Comparison of ENCODE assay signal across 2 cellular contexts in the genomic region with DNA sequence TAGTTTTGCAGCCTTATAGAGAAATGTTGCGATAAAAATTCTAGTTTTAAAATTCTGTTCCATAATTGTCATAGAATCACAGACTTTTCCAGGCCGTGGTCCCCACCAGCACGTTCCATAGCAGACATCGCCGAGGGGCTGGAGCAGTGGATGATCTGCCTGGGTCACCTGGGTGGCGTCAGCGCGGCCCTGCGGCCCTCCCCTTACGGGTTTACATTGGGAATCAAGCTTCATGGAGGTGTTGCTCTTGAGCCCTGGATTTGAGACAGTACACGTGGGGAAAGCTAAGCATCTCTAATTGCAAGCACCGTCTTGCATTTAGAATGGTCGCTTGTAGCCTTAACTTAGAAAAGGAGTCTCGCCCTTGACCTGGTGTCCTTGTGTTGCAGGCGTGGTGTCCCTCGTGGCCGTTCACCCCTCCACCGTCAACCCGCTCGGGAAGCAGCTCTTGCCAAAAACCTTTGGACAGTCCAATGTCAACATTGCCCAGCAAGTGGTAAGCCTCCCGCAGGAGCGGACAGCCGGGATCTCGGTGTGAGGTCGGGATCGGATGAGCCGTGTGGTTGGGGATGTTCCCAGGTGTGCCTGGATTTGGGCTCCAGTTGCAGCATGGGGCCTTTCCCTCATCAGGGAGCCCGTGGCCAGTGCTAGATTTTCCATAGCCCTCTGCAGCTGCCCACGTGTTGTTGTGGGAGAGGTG.
A peak's percentile ranks its signal among the peaks of the same experiment; 100 is the strongest.
TF ChIP-seq lines count a peak whose summit lies in the region.

No MANE protein-coding gene starts in this region.

TF ChIP-seq in liver, 16 proteins besides CTCF, POLR2A, EP300 and RAD21:
- TF ChIP-seq, protein P1, sequence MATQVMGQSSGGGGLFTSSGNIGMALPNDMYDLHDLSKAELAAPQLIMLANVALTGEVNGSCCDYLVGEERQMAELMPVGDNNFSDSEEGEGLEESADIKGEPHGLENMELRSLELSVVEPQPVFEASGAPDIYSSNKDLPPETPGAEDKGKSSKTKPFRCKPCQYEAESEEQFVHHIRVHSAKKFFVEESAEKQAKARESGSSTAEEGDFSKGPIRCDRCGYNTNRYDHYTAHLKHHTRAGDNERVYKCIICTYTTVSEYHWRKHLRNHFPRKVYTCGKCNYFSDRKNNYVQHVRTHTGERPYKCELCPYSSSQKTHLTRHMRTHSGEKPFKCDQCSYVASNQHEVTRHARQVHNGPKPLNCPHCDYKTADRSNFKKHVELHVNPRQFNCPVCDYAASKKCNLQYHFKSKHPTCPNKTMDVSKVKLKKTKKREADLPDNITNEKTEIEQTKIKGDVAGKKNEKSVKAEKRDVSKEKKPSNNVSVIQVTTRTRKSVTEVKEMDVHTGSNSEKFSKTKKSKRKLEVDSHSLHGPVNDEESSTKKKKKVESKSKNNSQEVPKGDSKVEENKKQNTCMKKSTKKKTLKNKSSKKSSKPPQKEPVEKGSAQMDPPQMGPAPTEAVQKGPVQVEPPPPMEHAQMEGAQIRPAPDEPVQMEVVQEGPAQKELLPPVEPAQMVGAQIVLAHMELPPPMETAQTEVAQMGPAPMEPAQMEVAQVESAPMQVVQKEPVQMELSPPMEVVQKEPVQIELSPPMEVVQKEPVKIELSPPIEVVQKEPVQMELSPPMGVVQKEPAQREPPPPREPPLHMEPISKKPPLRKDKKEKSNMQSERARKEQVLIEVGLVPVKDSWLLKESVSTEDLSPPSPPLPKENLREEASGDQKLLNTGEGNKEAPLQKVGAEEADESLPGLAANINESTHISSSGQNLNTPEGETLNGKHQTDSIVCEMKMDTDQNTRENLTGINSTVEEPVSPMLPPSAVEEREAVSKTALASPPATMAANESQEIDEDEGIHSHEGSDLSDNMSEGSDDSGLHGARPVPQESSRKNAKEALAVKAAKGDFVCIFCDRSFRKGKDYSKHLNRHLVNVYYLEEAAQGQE (IDR thresholded peaks at IDR 0.05) = peak; percentile 75
- peak; percentile 50 for TF ChIP-seq NR2F2 (IDR thresholded peaks at IDR 0.05)
- peak; percentile 59 for TF ChIP-seq SP1 (IDR thresholded peaks at IDR 0.05)
- peak; percentile 78 to 87 for TF ChIP-seq RXRA (IDR thresholded peaks at IDR 0.05)
- TF ChIP-seq, protein P2, sequence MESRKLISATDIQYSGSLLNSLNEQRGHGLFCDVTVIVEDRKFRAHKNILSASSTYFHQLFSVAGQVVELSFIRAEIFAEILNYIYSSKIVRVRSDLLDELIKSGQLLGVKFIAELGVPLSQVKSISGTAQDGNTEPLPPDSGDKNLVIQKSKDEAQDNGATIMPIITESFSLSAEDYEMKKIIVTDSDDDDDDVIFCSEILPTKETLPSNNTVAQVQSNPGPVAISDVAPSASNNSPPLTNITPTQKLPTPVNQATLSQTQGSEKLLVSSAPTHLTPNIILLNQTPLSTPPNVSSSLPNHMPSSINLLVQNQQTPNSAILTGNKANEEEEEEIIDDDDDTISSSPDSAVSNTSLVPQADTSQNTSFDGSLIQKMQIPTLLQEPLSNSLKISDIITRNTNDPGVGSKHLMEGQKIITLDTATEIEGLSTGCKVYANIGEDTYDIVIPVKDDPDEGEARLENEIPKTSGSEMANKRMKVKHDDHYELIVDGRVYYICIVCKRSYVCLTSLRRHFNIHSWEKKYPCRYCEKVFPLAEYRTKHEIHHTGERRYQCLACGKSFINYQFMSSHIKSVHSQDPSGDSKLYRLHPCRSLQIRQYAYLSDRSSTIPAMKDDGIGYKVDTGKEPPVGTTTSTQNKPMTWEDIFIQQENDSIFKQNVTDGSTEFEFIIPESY (IDR thresholded peaks at IDR 0.05) = no peak
- TF ChIP-seq, protein P3, sequence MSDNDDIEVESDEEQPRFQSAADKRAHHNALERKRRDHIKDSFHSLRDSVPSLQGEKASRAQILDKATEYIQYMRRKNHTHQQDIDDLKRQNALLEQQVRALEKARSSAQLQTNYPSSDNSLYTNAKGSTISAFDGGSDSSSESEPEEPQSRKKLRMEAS (IDR thresholded peaks at IDR 0.05) = no peak
- TF ChIP-seq HNF4A (conservative IDR thresholded peaks at IDR 0.05) = peak; percentile 69 to 74

TF ChIP-seq in HepG2, 621 proteins besides CTCF, POLR2A, EP300 and RAD21:
- TF ChIP-seq MTF1 (CRISPR knock-in tag; IDR thresholded peaks at IDR 0.05) = no peak
- no peak for TF ChIP-seq ZNF383 (CRISPR knock-in tag; IDR thresholded peaks at IDR 0.05; ENCODE audit: borderline replicate concordance)
- TF ChIP-seq, protein P4, sequence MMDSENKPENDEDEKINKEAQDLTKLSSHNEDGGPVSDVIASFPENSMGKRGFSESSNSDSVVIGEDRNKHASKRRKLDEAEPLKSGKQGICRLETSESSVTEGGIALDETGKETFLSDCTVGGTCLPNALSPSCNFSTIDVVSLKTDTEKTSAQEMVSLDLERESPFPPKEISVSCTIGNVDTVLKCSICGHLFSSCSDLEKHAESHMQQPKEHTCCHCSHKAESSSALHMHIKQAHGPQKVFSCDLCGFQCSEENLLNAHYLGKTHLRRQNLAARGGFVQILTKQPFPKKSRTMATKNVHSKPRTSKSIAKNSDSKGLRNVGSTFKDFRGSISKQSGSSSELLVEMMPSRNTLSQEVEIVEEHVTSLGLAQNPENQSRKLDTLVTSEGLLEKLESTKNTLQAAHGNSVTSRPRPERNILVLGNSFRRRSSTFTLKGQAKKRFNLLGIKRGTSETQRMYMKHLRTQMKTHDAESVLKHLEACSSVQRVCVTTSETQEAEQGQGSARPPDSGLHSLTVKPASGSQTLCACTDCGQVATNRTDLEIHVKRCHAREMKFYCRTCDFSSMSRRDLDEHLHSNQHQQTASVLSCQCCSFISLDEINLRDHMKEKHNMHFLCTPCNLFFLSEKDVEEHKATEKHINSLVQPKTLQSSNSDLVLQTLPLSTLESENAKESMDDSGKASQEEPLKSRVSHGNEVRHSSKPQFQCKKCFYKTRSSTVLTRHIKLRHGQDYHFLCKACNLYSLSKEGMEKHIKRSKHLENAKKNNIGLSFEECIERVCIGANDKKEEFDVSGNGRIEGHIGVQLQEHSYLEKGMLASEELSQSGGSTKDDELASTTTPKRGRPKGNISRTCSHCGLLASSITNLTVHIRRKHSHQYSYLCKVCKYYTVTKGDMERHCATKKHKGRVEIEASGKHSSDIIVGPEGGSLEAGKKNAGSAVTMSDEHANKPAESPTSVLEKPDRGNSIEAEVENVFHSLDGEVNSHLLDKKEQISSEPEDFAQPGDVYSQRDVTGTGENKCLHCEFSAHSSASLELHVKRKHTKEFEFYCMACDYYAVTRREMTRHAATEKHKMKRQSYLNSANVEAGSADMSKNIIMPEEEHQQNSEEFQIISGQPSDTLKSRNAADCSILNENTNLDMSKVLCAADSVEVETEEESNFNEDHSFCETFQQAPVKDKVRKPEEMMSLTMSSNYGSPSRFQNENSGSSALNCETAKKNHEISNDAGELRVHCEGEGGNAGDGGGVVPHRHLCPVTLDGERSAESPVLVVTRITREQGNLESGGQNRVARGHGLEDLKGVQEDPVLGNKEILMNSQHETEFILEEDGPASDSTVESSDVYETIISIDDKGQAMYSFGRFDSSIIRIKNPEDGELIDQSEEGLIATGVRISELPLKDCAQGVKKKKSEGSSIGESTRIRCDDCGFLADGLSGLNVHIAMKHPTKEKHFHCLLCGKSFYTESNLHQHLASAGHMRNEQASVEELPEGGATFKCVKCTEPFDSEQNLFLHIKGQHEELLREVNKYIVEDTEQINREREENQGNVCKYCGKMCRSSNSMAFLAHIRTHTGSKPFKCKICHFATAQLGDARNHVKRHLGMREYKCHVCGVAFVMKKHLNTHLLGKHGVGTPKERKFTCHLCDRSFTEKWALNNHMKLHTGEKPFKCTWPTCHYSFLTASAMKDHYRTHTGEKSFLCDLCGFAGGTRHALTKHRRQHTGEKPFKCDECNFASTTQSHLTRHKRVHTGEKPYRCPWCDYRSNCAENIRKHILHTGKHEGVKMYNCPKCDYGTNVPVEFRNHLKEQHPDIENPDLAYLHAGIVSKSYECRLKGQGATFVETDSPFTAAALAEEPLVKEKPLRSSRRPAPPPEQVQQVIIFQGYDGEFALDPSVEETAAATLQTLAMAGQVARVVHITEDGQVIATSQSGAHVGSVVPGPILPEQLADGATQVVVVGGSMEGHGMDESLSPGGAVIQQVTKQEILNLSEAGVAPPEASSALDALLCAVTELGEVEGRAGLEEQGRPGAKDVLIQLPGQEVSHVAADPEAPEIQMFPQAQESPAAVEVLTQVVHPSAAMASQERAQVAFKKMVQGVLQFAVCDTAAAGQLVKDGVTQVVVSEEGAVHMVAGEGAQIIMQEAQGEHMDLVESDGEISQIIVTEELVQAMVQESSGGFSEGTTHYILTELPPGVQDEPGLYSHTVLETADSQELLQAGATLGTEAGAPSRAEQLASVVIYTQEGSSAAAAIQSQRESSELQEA (CRISPR knock-in tag; IDR thresholded peaks at IDR 0.05; ENCODE audit: not compliant biosample characterization) = no peak
- no peak for TF ChIP-seq MZF1 (CRISPR knock-in tag; IDR thresholded peaks at IDR 0.05; ENCODE audit: borderline replicate concordance)
- TF ChIP-seq, protein P5, sequence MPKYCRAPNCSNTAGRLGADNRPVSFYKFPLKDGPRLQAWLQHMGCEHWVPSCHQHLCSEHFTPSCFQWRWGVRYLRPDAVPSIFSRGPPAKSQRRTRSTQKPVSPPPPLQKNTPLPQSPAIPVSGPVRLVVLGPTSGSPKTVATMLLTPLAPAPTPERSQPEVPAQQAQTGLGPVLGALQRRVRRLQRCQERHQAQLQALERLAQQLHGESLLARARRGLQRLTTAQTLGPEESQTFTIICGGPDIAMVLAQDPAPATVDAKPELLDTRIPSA (CRISPR knock-in tag; IDR thresholded peaks at IDR 0.05; ENCODE audit: borderline replicate concordance) = no peak
- no peak for TF ChIP-seq TMF1 (CRISPR knock-in tag; IDR thresholded peaks at IDR 0.05; ENCODE audit: low read depth)
- TF ChIP-seq NR2F1 (CRISPR knock-in tag; IDR thresholded peaks at IDR 0.05) = no peak
- TF ChIP-seq ZMAT3 (CRISPR knock-in tag; conservative IDR thresholded peaks at IDR 0.05) = no peak
- TF ChIP-seq NFKB2 (CRISPR knock-in tag; IDR thresholded peaks at IDR 0.05; ENCODE audit: borderline replicate concordance) = no peak
- no peak for TF ChIP-seq ZNF460 (CRISPR knock-in tag; IDR thresholded peaks at IDR 0.05; ENCODE audit: borderline replicate concordance)
- TF ChIP-seq, protein P6, sequence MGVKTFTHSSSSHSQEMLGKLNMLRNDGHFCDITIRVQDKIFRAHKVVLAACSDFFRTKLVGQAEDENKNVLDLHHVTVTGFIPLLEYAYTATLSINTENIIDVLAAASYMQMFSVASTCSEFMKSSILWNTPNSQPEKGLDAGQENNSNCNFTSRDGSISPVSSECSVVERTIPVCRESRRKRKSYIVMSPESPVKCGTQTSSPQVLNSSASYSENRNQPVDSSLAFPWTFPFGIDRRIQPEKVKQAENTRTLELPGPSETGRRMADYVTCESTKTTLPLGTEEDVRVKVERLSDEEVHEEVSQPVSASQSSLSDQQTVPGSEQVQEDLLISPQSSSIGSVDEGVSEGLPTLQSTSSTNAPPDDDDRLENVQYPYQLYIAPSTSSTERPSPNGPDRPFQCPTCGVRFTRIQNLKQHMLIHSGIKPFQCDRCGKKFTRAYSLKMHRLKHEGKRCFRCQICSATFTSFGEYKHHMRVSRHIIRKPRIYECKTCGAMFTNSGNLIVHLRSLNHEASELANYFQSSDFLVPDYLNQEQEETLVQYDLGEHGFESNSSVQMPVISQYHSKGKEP (CRISPR knock-in tag; IDR thresholded peaks at IDR 0.05) = no peak
- no peak for TF ChIP-seq NFE2L1 (CRISPR knock-in tag; IDR thresholded peaks at IDR 0.05; ENCODE audit: borderline replicate concordance)
- TF ChIP-seq MAFK (conservative IDR thresholded peaks at IDR 0.05 in 1 of 2, IDR thresholded peaks at IDR 0.05 in 1 of 2; ENCODE audit: low read length in 2 of 2) = no peak
- TF ChIP-seq NONO (IDR thresholded peaks at IDR 0.05) = no peak
- no peak for TF ChIP-seq NONO (CRISPR knock-in tag; conservative IDR thresholded peaks at IDR 0.05)
- TF ChIP-seq ZBTB42 (CRISPR knock-in tag; IDR thresholded peaks at IDR 0.05) = no peak
TF ChIP-seq in HepG2: peak in this region for 0.
